Comparison of ENCODE assay signal across 14 cellular contexts in genomic region chr10:680146-680545, GRCh38. TPM values are rescaled to one million over a fixed set of nuclear protein-coding genes. Genes with fewer than 3 reads are reported as not detected.
DNase-seq lines count a peak whose midpoint lies in the region; ATAC-seq and TF ChIP-seq lines count a peak whose summit lies in the region.
"Had no signal": no experiment of that assay in that cellular context is flagged by ENCODE, and none has a peak within 500 bp of the region (broad histone marks: within the 10 kb centered on the region; RNA-seq: fewer than 3 reads in every experiment).

No MANE protein-coding gene starts in this region.

- BruUV-seq in PC-3 (replicated peaks; lab: Mats Ljungman, UMichigan), result no TSS peak

- H3K4me2 ChIP-seq in KMS-11, result peak overlapping the region; percentile 42
- H3K4me2 ChIP-seq in PC-3 (ENCODE audit: low read length), result no peak overlapping the region

- H3K9me3 ChIP-seq in esophagus muscularis mucosa, result no peaks in the 10 kb centered on the region
- no peaks in the 10 kb centered on the region for H3K9me3 ChIP-seq in gastrocnemius medialis
- H3K9me3 ChIP-seq in PC-3 (ENCODE audit: low read length), result no peaks in the 10 kb centered on the region

- H4K20me1 ChIP-seq in KMS-11 (ENCODE audit: insufficient read depth) (0 out of 2 replicates have a peak, but pooled peaks cover 16% of the 10 kb centered on the region), PC-3 (ENCODE audit: low read length) (no peaks in the 10 kb centered on the region)

- POLR2A ChIA-PET in PC-3 (lab: Charles Lee; ENCODE audit: unreplicated experiment), result no interaction called here

- H3K27ac ChIP-seq in KMS-11 (peak overlapping the region; percentile 63), esophagus muscularis mucosa (replicated peaks in 1 of 4) (peak overlapping the region; percentile 42 to 95 (median 70)), gastrocnemius medialis (peak overlapping the region; percentile 82 to 88 (median 82)), PC-3 (ENCODE audit: low read length) (no peak overlapping the region)
- H3K27ac ChIP-seq: parathyroid adenoma had no signal

- H3K4me1 ChIP-seq in KMS-11 (ENCODE audit: low read depth, poor library complexity, severe bottlenecking) (peaks cover 52% of the 10 kb centered on the region), esophagus muscularis mucosa (peaks cover 53 to 70% (median 69%) of the 10 kb centered on the region in 4 donors), gastrocnemius medialis (peaks cover 66 to 67% of the 10 kb centered on the region in 2 donors), PC-3 (ENCODE audit: insufficient read depth, low read length) (peaks cover 13% of the 10 kb centered on the region)
- H3K4me1 ChIP-seq: parathyroid adenoma had no signal

- H3K27me3 ChIP-seq in KMS-11 (ENCODE audit: insufficient read depth, low read depth) (no peaks in the 10 kb centered on the region), esophagus muscularis mucosa (no peaks in the 10 kb centered on the region), gastrocnemius medialis (no peaks in the 10 kb centered on the region), PC-3 (ENCODE audit: low read length) (no peaks in the 10 kb centered on the region)

- H3K4me3 Mint-ChIP-seq in progenitor cell of endocrine pancreas (ENCODE audit: low read depth), result no peak overlapping the region
- H3K4me3 Mint-ChIP-seq: activated CD4-positive, alpha-beta T cell treated with anti-CD3 and anti-CD28 coated beads, Interleukin-2, amount 10 ng/mL, durations not matched to agents 24 days and 14 days; activated T-helper 17 cell treated with anti-CD3 and anti-CD28 coated beads, Interleukin-2, amount 50 U/mL, for 72 hours; CD14-positive monocyte had no signal

- peak overlapping the region; percentile 29; the same call in 1 of the 2 replicates for H3K9ac ChIP-seq in KMS-11
- no peak overlapping the region for H3K9ac ChIP-seq in PC-3 (ENCODE audit: low read length)
- H3K9ac ChIP-seq: parathyroid adenoma had no signal

- H3K36me3 ChIP-seq in KMS-11 (ENCODE audit: insufficient read depth) (no peaks in the 10 kb centered on the region), esophagus muscularis mucosa (no peaks in the 10 kb centered on the region), gastrocnemius medialis (no peaks in the 10 kb centered on the region), PC-3 (ENCODE audit: low read depth, low read length) (no peaks in the 10 kb centered on the region)

- H2AFZ ChIP-seq in KMS-11 (ENCODE audit: low read depth) (no peak overlapping the region), PC-3 (ENCODE audit: low read length) (no peak overlapping the region)
- H2AFZ ChIP-seq: parathyroid adenoma had no signal

- no peak overlapping the region for H3K4me3 ChIP-seq in KMS-11 (IDR thresholded peaks at IDR 0.05; ENCODE audit: insufficient read depth, low read depth, low read length)
- H3K4me3 ChIP-seq in esophagus muscularis mucosa, result no peak overlapping the region
- H3K4me3 ChIP-seq in gastrocnemius medialis, result peak overlapping the region in 1 of 4 donors; percentile 21
- H3K4me3 ChIP-seq in PC-3 (ENCODE audit: low read length), result no peak overlapping the region

- 54% methylated on average over 11 of the region's 11 CpGs for WGBS in esophagus muscularis mucosa

- TF ChIP-seq POLR2A in esophagus muscularis mucosa (IDR thresholded peaks at IDR 0.05; ENCODE audit: low read depth) (no peak), gastrocnemius medialis (IDR thresholded peaks at IDR 0.05) (peak in 1 of 2 donors; percentile 19)

- H3K4me1 Mint-ChIP-seq in progenitor cell of endocrine pancreas (ENCODE audit: low read depth), result peaks cover 4% of the 10 kb centered on the region
- H3K4me1 Mint-ChIP-seq: CD14-positive monocyte had no signal

- ATAC-seq in gastrocnemius medialis (peak; percentile 84 to 86), PC-3 (no peak), HG03095 (IDR thresholded peaks at IDR 0.05; ENCODE audit: unreplicated experiment) (no peak)
- ATAC-seq: activated T-helper 17 cell treated with anti-CD3 and anti-CD28 coated beads, Interleukin-2, amount 50 U/mL, for 72 hours had no signal

- H3K9me3 Mint-ChIP-seq in progenitor cell of endocrine pancreas (ENCODE audit: low read depth), result peaks cover 8% of the 10 kb centered on the region
- H3K9me3 Mint-ChIP-seq: activated CD4-positive, alpha-beta T cell treated with anti-CD3 and anti-CD28 coated beads, Interleukin-2, amount 10 ng/mL, durations not matched to agents 24 days and 14 days; activated T-helper 17 cell treated with anti-CD3 and anti-CD28 coated beads, Interleukin-2, amount 50 U/mL, for 72 hours had no signal

- TF ChIP-seq CTCF in KMS-11 (conservative IDR thresholded peaks at IDR 0.05; ENCODE audit: low read depth, low read length) (no peak), esophagus muscularis mucosa (IDR thresholded peaks at IDR 0.05) (no peak), gastrocnemius medialis (IDR thresholded peaks at IDR 0.05 in 4 of 5, conservative IDR thresholded peaks at IDR 0.05 in 1 of 5) (no peak), progenitor cell of endocrine pancreas (IDR thresholded peaks at IDR 0.05; ENCODE audit: unreplicated experiment) (no peak), PC-3 (conservative IDR thresholded peaks at IDR 0.05; ENCODE audit: low read depth, low read length) (no peak)

- no peaks in the 10 kb centered on the region for H3K27me3 Mint-ChIP-seq in progenitor cell of endocrine pancreas

- DNase-seq in NCI-H524 (lab: John Stamatoyannopoulos, UW) (peak; percentile 22 to 82), esophagus muscularis mucosa (ENCODE audit: extremely low spot score) (peak; percentile 53), gastrocnemius medialis (peak; percentile 89), progenitor cell of endocrine pancreas (ENCODE audit: low spot score, unreplicated experiment) (no peak), PC-3 (no peak)
- DNase-seq in central memory CD4-positive, alpha-beta T cell, result no peak
- DNase-seq: activated CD4-positive, alpha-beta T cell treated with anti-CD3 and anti-CD28 coated beads, Interleukin-2, amount 10 ng/mL, durations not matched to agents 24 days and 14 days; stimulated activated CD4-positive, alpha-beta T cell treated with anti-CD3 and anti-CD28 coated beads, Interleukin-2, amount 100 ng/mL, for 48 hours; stimulated activated naive CD4-positive, alpha-beta T cell had no signal

- intact Hi-C loops in esophagus muscularis mucosa (cut with DNase I) (loop anchor here (10.0 kb wide), 1 partner anchor 55 kb away; no protein-coding TSS in a partner anchor), gastrocnemius medialis (cut with DNase I; ENCODE audit: low total_unique reads) (loop anchor here (2.0 to 10.0 kb wide), 3 partner anchors 19 to 365 kb away; partner anchors contain the start of gene IDI1), PC-3 (cut with micrococcal nuclease) (loop anchor here (5.0 kb wide), 2 partner anchors 107 to 168 kb away; no protein-coding TSS in a partner anchor)

- no peaks in the 10 kb centered on the region for H3F3A ChIP-seq in PC-3 (ENCODE audit: low read length, unreplicated experiment)

- H3K27ac Mint-ChIP-seq in progenitor cell of endocrine pancreas, result no peak overlapping the region
- H3K27ac Mint-ChIP-seq: activated CD4-positive, alpha-beta T cell treated with anti-CD3 and anti-CD28 coated beads, Interleukin-2, amount 10 ng/mL, durations not matched to agents 24 days and 14 days; activated T-helper 17 cell treated with anti-CD3 and anti-CD28 coated beads, Interleukin-2, amount 50 U/mL, for 72 hours; CD14-positive monocyte had no signal

- H3K79me2 ChIP-seq in KMS-11 (ENCODE audit: insufficient read depth, low read depth) (peaks cover 84% of the 10 kb centered on the region), PC-3 (ENCODE audit: low read length) (peaks cover 42% of the 10 kb centered on the region)

- TF ChIP-seq EP300 in esophagus muscularis mucosa (IDR thresholded peaks at IDR 0.05), result no peak

- CTCF ChIA-PET in PC-3 (lab: Charles Lee), result no interaction called here

- H3K36me3 Mint-ChIP-seq in progenitor cell of endocrine pancreas (ENCODE audit: insufficient read depth), result no peaks in the 10 kb centered on the region
- H3K36me3 Mint-ChIP-seq: CD14-positive monocyte had no signal

- H3K9me2 ChIP-seq in PC-3 (replicated peaks; ENCODE audit: low read length), result no peaks in the 10 kb centered on the region

- in situ Hi-C loops in gastrocnemius medialis (cut with MboI; ENCODE audit: low sequenced_read_pairs in 4 of 4), result loop anchor here in 3 of 4 donors (10.0 to 25.0 kb wide), 2 partner anchors 65 to 168 kb away; no protein-coding TSS in a partner anchor

RNA-seq across cellular contexts. Expression of gene DIP2C, which starts 9.3 kb away (rescaled TPM):
- total RNA-seq in esophagus muscularis mucosa (10 to 100 TPM; 38.6 to 66.4 (median 55.7) TPM), gastrocnemius medialis (10 to 100 TPM; 19.1 to 60.0 (median 30.2) TPM), progenitor cell of endocrine pancreas (26.3 and 27.2 TPM in 2 replicates), PC-3 (2014; rRNA removed) (3.1 and 3.7 TPM in 2 replicates)

Comparison
In these comparisons a context has a peak if more than half of its experiments do, and no peak if none do; other contexts are left out.
1. DNase-seq: peak in NCI-H524 (2 of 2), esophagus muscularis mucosa (single experiment) and gastrocnemius medialis (2 of 2); none in progenitor cell of endocrine pancreas (single experiment), PC-3 (single experiment) and central memory CD4-positive, alpha-beta T cell (single experiment).
2. ATAC-seq: peak in gastrocnemius medialis (2 of 2); none in PC-3 (single experiment) and HG03095 (single experiment).